ENCODE assay signal across 1 cellular context in genomic region chr16:85377388-85378144, GRCh38.
TF ChIP-seq lines count a peak whose summit lies in the region.

No MANE protein-coding gene starts in this region.

TF ChIP-seq in K562, 482 proteins besides CTCF, POLR2A, EP300 and RAD21 (continued from another document and continues in another):
- no peak for TF ChIP-seq ZNF518B (CRISPR knock-in tag; IDR thresholded peaks at IDR 0.05)
- no peak for TF ChIP-seq SRSF3 (IDR thresholded peaks at IDR 0.05; ENCODE audit: insufficient read depth, low read length)
- TF ChIP-seq MEF2D (tag; conservative IDR thresholded peaks at IDR 0.05; ENCODE audit: low read depth) = no peak
- no peak for TF ChIP-seq E2F1 (CRISPR knock-in tag; IDR thresholded peaks at IDR 0.05)
- TF ChIP-seq CBFA2T3 (IDR thresholded peaks at IDR 0.05) = peak; percentile 94
- TF ChIP-seq FOXK1 (CRISPR knock-in tag; IDR thresholded peaks at IDR 0.05; ENCODE audit: borderline replicate concordance) = 0 out of 2 replicates have a peak, but pooled peaks have one; percentile 57
- TF ChIP-seq BRF2 (IDR thresholded peaks at IDR 0.05; ENCODE audit: borderline replicate concordance, insufficient read depth, insufficient read length) = no peak
- TF ChIP-seq ZBTB43 (CRISPR knock-in tag; IDR thresholded peaks at IDR 0.05) = no peak
- TF ChIP-seq MYBL2 (IDR thresholded peaks at IDR 0.05; ENCODE audit: low read depth) = no peak
- no peak for TF ChIP-seq MYBL2 (CRISPR knock-in tag; IDR thresholded peaks at IDR 0.05; ENCODE audit: borderline replicate concordance)
- no peak for TF ChIP-seq SUPT5H (IDR thresholded peaks at IDR 0.05)
- no peak for TF ChIP-seq PRPF4 (IDR thresholded peaks at IDR 0.05; ENCODE audit: insufficient read depth, low read depth, low read length, poor library complexity, severe bottlenecking)
- peak; percentile 50 for TF ChIP-seq MAX (CRISPR knock-in tag; IDR thresholded peaks at IDR 0.05)
- no peak for TF ChIP-seq ZKSCAN3 (CRISPR knock-in tag; IDR thresholded peaks at IDR 0.05)
- TF ChIP-seq MCM2 (IDR thresholded peaks at IDR 0.05; ENCODE audit: low read depth) = no peak
- TF ChIP-seq SNRNP70 (optimal IDR thresholded peaks at IDR 0.05; ENCODE audit: low read depth, low read length) = no peak
- TF ChIP-seq GMEB1 (CRISPR knock-in tag; IDR thresholded peaks at IDR 0.05) = no peak
- TF ChIP-seq ZNF609 (CRISPR knock-in tag; IDR thresholded peaks at IDR 0.05; ENCODE audit: borderline replicate concordance) = no peak
- TF ChIP-seq ZZZ3 (IDR thresholded peaks at IDR 0.05) = no peak
- no peak for TF ChIP-seq RBM34 (IDR thresholded peaks at IDR 0.05; ENCODE audit: borderline replicate concordance, insufficient read depth, low read length)
- peak; percentile 93 for TF ChIP-seq TEAD4 (IDR thresholded peaks at IDR 0.05; ENCODE audit: low read length)
- TF ChIP-seq TEAD4 (CRISPR knock-in tag; IDR thresholded peaks at IDR 0.05; ENCODE audit: borderline replicate concordance) = 0 out of 2 replicates have a peak, but pooled peaks have one; percentile 47
- TF ChIP-seq ELF4 (CRISPR knock-in tag; IDR thresholded peaks at IDR 0.05) = no peak
- no peak for TF ChIP-seq SAFB (IDR thresholded peaks at IDR 0.05; ENCODE audit: borderline replicate concordance, low read depth, low read length)
- TF ChIP-seq IRF9 (tag; IDR thresholded peaks at IDR 0.05) = no peak
- no peak for TF ChIP-seq HNRNPK (IDR thresholded peaks at IDR 0.05; ENCODE audit: low read depth, low read length, poor library complexity, severe bottlenecking)
- TF ChIP-seq ZNF766 (CRISPR knock-in tag; conservative IDR thresholded peaks at IDR 0.05) = no peak; the same call in 1 of the 2 replicates
- no peak for TF ChIP-seq PRMT5 (CRISPR knock-in tag; IDR thresholded peaks at IDR 0.05)
- no peak for TF ChIP-seq ZNF316 (IDR thresholded peaks at IDR 0.05)
- no peak for TF ChIP-seq CREBBP (IDR thresholded peaks at IDR 0.05; ENCODE audit: low read depth, low read length)
- TF ChIP-seq CTBP1 (IDR thresholded peaks at IDR 0.05; ENCODE audit: borderline replicate concordance) = peak; percentile 92
- no peak for TF ChIP-seq JUNB (CRISPR knock-in tag; conservative IDR thresholded peaks at IDR 0.05)
- peak; percentile 92 for TF ChIP-seq MYNN (IDR thresholded peaks at IDR 0.05)
- no peak for TF ChIP-seq MYNN (CRISPR knock-in tag; IDR thresholded peaks at IDR 0.05)
- no peak for TF ChIP-seq ZNF655 (CRISPR knock-in tag; IDR thresholded peaks at IDR 0.05)
- TF ChIP-seq RNF2 (IDR thresholded peaks at IDR 0.05) = peak; percentile 24; the same call in 1 of the 2 replicates
- 0 out of 2 replicates have a peak, but pooled peaks have one; percentile 37 for TF ChIP-seq FOXP4 (CRISPR knock-in tag; IDR thresholded peaks at IDR 0.05; ENCODE audit: borderline replicate concordance)
- no peak for TF ChIP-seq ZNF696 (CRISPR knock-in tag; conservative IDR thresholded peaks at IDR 0.05)
- no peak for TF ChIP-seq ZNF449 (CRISPR knock-in tag; IDR thresholded peaks at IDR 0.05)
- no peak for TF ChIP-seq PTRF (tag; IDR thresholded peaks at IDR 0.05)
- TF ChIP-seq HSF4 (CRISPR knock-in tag; IDR thresholded peaks at IDR 0.05; ENCODE audit: borderline replicate concordance) = no peak
- TF ChIP-seq USF1 (CRISPR knock-in tag; IDR thresholded peaks at IDR 0.05) = no peak
